ENCODE assay signal across 23 cellular contexts in the genomic region with DNA sequence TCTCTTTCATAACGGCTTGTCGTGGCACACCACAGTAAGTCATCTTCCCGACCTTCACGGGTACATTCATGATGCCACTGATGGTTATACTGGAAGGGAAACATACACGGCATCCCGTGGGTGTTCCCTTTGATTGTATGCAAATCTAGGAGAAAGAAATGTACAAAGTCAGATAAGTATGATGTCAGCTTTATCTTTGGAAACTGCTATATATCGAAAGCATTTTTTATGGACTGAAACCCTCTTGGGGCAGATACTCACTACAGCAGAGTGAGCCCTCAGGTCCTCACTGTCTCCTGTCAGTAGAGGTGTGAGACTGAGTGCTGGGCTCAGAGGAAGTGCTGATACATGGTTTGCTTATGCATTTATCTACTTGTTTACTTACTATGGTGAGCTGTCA. TPM values are rescaled to one million over a fixed set of nuclear protein-coding genes. Genes with fewer than 3 reads are reported as not detected.
A peak's percentile ranks its signal among the peaks of the same experiment; 100 is the strongest.
DNase-seq lines count a peak whose midpoint lies in the region; ATAC-seq and TF ChIP-seq lines count a peak whose summit lies in the region.
"Had no signal": no experiment of that assay in that cellular context is flagged by ENCODE, and none has a peak within 500 bp of the region (broad histone marks: within the 10 kb centered on the region; RNA-seq: fewer than 3 reads in every experiment).

No MANE protein-coding gene starts in this region.

- H3K27me3 ChIP-seq in left ventricle myocardium inferior (ENCODE audit: low read depth) (no peaks in the 10 kb centered on the region), Caco-2 (replicated peaks; ENCODE audit: control insufficient read depth, insufficient read depth, low read length) (no peaks in the 10 kb centered on the region)

- H3K9me3 Mint-ChIP-seq in osteocyte (ENCODE audit: unreplicated experiment) (no peaks in the 10 kb centered on the region), Caco-2 (ENCODE audit: unreplicated experiment) (no peaks in the 10 kb centered on the region)
- no peaks in the 10 kb centered on the region for H3K9me3 Mint-ChIP-seq in stimulated activated effector memory CD8-positive, alpha-beta T cell treated with anti-CD3 and anti-CD28 coated beads, Interleukin-12 subunit alpha, Interleukin-12 subunit beta, amount 100 ng/mL, for 72 hours
- H3K9me3 Mint-ChIP-seq: activated naive CD4-positive, alpha-beta T cell treated with anti-CD3 and anti-CD28 coated beads, Interleukin-2, amount 50 U/mL, for 24 hours; CD8-positive, alpha-beta memory T cell; T-cell had no signal

- H3K27ac Mint-ChIP-seq in osteocyte (ENCODE audit: unreplicated experiment), result peak overlapping the region; percentile 65
- H3K27ac Mint-ChIP-seq in stimulated activated effector memory CD8-positive, alpha-beta T cell treated with anti-CD3 and anti-CD28 coated beads, Interleukin-12 subunit alpha, Interleukin-12 subunit beta, amount 100 ng/mL, for 72 hours, result no peak overlapping the region
- H3K27ac Mint-ChIP-seq in Caco-2 (ENCODE audit: unreplicated experiment), result no peak overlapping the region
- H3K27ac Mint-ChIP-seq: activated naive CD4-positive, alpha-beta T cell treated with anti-CD3 and anti-CD28 coated beads, Interleukin-2, amount 50 U/mL, for 24 hours; CD8-positive, alpha-beta memory T cell; T-cell had no signal

- no peak overlapping the region for H3K27ac ChIP-seq in left ventricle myocardium inferior (replicated peaks)

- H3K4me1 ChIP-seq in left ventricle myocardium inferior, result peaks cover 13% of the 10 kb centered on the region
- no peaks in the 10 kb centered on the region for H3K4me1 ChIP-seq in Caco-2

- H3K4me1 Mint-ChIP-seq in osteocyte (ENCODE audit: unreplicated experiment) (peaks cover 45% of the 10 kb centered on the region), Caco-2 (ENCODE audit: low read depth, unreplicated experiment) (no peaks in the 10 kb centered on the region)
- no peaks in the 10 kb centered on the region for H3K4me1 Mint-ChIP-seq in stimulated activated effector memory CD8-positive, alpha-beta T cell treated with anti-CD3 and anti-CD28 coated beads, Interleukin-12 subunit alpha, Interleukin-12 subunit beta, amount 100 ng/mL, for 72 hours
- H3K4me1 Mint-ChIP-seq: activated naive CD4-positive, alpha-beta T cell treated with anti-CD3 and anti-CD28 coated beads, Interleukin-2, amount 50 U/mL, for 24 hours; T-cell had no signal

- intact Hi-C loops in left ventricle myocardium inferior (cut with micrococcal nuclease) (no loop called here), Caco-2 (cut with micrococcal nuclease; ENCODE audit: unreplicated experiment) (no loop called here)

- no peaks in the 10 kb centered on the region for H3K36me3 ChIP-seq in left ventricle myocardium inferior
- H3K36me3 ChIP-seq in Caco-2 (ENCODE audit: control insufficient read depth, insufficient read depth, low read length), result no peaks in the 10 kb centered on the region

- CTCF ChIA-PET in Caco-2 (lab: Charles Lee), result no interaction called here

- H3K36me3 Mint-ChIP-seq in osteocyte (ENCODE audit: unreplicated experiment), result peaks cover 50% of the 10 kb centered on the region
- no peaks in the 10 kb centered on the region for H3K36me3 Mint-ChIP-seq in stimulated activated effector memory CD8-positive, alpha-beta T cell treated with anti-CD3 and anti-CD28 coated beads, Interleukin-12 subunit alpha, Interleukin-12 subunit beta, amount 100 ng/mL, for 72 hours
- H3K36me3 Mint-ChIP-seq in Caco-2 (ENCODE audit: insufficient read depth, unreplicated experiment), result no peaks in the 10 kb centered on the region
- H3K36me3 Mint-ChIP-seq: activated naive CD4-positive, alpha-beta T cell treated with anti-CD3 and anti-CD28 coated beads, Interleukin-2, amount 50 U/mL, for 24 hours; CD8-positive, alpha-beta memory T cell; T-cell had no signal

- ATAC-seq in stimulated activated effector memory CD8-positive, alpha-beta T cell treated with anti-CD3 and anti-CD28 coated beads, Interleukin-12 subunit alpha, Interleukin-12 subunit beta, amount 100 ng/mL, for 72 hours, result peak; percentile 96
- ATAC-seq: T-cell had no signal

- POLR2A ChIA-PET in Caco-2 (lab: Charles Lee), result interaction anchor here (0.5 kb wide), 1 partner anchor 188 kb away, joined by 4 read pairs; no protein-coding TSS in a partner anchor

- H3K4me3 ChIP-seq in left ventricle myocardium inferior (no peak overlapping the region), Caco-2 (ENCODE audit: low read depth, low read length) (no peak overlapping the region)

- H3K9me3 ChIP-seq in left ventricle myocardium inferior (replicated peaks), result no peaks in the 10 kb centered on the region
- H3K9me3 ChIP-seq in Caco-2, result no peaks in the 10 kb centered on the region

- DNase-seq in stimulated activated CD4-positive, alpha-beta T cell treated with anti-CD3 and anti-CD28 coated beads, Interleukin-12 subunit alpha, Interleukin-12 subunit beta, amount 100 ng/mL, for 48 hours (ENCODE audit: low read depth in 2 of 3, low spot score in 1 of 3), result peak; percentile 46 to 55 (median 53)
- no peak for DNase-seq in stimulated activated CD4-positive, alpha-beta T cell treated with anti-CD3 and anti-CD28 coated beads, Interleukin-4, amount 100 ng/mL, for 4 hours
- peak; percentile 6 for DNase-seq in activated T-helper 9 cell treated with anti-CD3 and anti-CD28 coated beads, Interleukin-2, amount 50 U/mL, for 16 hours (ENCODE audit: low read depth)
- no peak for DNase-seq in osteocyte (ENCODE audit: extremely low spot score, unreplicated experiment)
- DNase-seq in stimulated activated effector memory CD8-positive, alpha-beta T cell treated with anti-CD3 and anti-CD28 coated beads, Interleukin-12 subunit alpha, Interleukin-12 subunit beta, amount 100 ng/mL, for 72 hours (ENCODE audit: low spot score in 2 of 2), result no peak
- no peak for DNase-seq in left ventricle myocardium inferior
- DNase-seq in Caco-2, result no peak
- DNase-seq in MV-4-11 (lab: John Stamatoyannopoulos, UW), result no peak
- DNase-seq: CD8-positive, alpha-beta memory T cell; cerebellar nuclear complex; DMS79; effector CD8-positive, alpha-beta T cell; KBM-7; kidney; NCI-H1694; NCI-H774; retina; SHP77 treated with DMSO at 0.1 percent for 48 hours; substantia nigra; T-cell had no signal

- H3K4me3 Mint-ChIP-seq in osteocyte (ENCODE audit: unreplicated experiment) (no peak overlapping the region), Caco-2 (ENCODE audit: unreplicated experiment) (no peak overlapping the region)
- no peak overlapping the region for H3K4me3 Mint-ChIP-seq in stimulated activated effector memory CD8-positive, alpha-beta T cell treated with anti-CD3 and anti-CD28 coated beads, Interleukin-12 subunit alpha, Interleukin-12 subunit beta, amount 100 ng/mL, for 72 hours
- H3K4me3 Mint-ChIP-seq: activated naive CD4-positive, alpha-beta T cell treated with anti-CD3 and anti-CD28 coated beads, Interleukin-2, amount 50 U/mL, for 24 hours; T-cell had no signal

- BruUV-seq in Caco-2 (replicated peaks; lab: Mats Ljungman, UMichigan), result no TSS peak

- H3K27me3 Mint-ChIP-seq in osteocyte (ENCODE audit: unreplicated experiment) (no peaks in the 10 kb centered on the region), Caco-2 (ENCODE audit: insufficient read depth, unreplicated experiment) (peaks cover 4% of the 10 kb centered on the region)

- TF ChIP-seq CTCF in osteocyte (IDR thresholded peaks at IDR 0.05) (no peak), left ventricle myocardium inferior (IDR thresholded peaks at IDR 0.05; ENCODE audit: borderline replicate concordance) (no peak), Caco-2 (IDR thresholded peaks at IDR 0.05; ENCODE audit: insufficient read depth in 1 of 2, low read depth in 1 of 2, low read length in 1 of 2, severe bottlenecking in 1 of 2, unreplicated experiment in 1 of 2) (no peak)

RNA-seq across cellular contexts. Expression of a gene that starts 20.4 kb away (rescaled TPM):
- total RNA-seq in osteocyte, result 70.1 and 78.9 TPM in 2 replicates
- 2.3 TPM for total RNA-seq in left ventricle myocardium inferior
- 0.26 and 0.39 TPM in 2 replicates for total RNA-seq in Caco-2 (2022)
- total RNA-seq: activated CD8-positive, alpha-beta memory T cell treated with anti-CD3 and anti-CD28 coated beads for 36 hours; CD8-positive, alpha-beta memory T cell; OCI-LY7 had no signal

Comparison
In these comparisons a context has a peak if more than half of its experiments do, and no peak if none do; other contexts are left out.
1. DNase-seq: peak in stimulated activated CD4-positive, alpha-beta T cell treated with anti-CD3 and anti-CD28 coated beads, Interleukin-12 subunit alpha, Interleukin-12 subunit beta, amount 100 ng/mL, for 48 hours (3 of 3) and activated T-helper 9 cell treated with anti-CD3 and anti-CD28 coated beads, Interleukin-2, amount 50 U/mL, for 16 hours (single experiment); none in stimulated activated CD4-positive, alpha-beta T cell treated with anti-CD3 and anti-CD28 coated beads, Interleukin-4, amount 100 ng/mL, for 4 hours (0 of 2), osteocyte (single experiment), stimulated activated effector memory CD8-positive, alpha-beta T cell treated with anti-CD3 and anti-CD28 coated beads, Interleukin-12 subunit alpha, Interleukin-12 subunit beta, amount 100 ng/mL, for 72 hours (0 of 2), left ventricle myocardium inferior (single experiment), Caco-2 (0 of 2) and MV-4-11 (single experiment).
2. RNA of a gene that starts 20.4 kb away (total RNA-seq): 70.1 to 78.9 TPM in osteocyte; 2.3 TPM in left ventricle myocardium inferior (single experiment) and 0.26 to 0.39 TPM in Caco-2; every median in the first group is over 10 times any median in the second.